Comparison of ENCODE assay signal across 10 cellular contexts in genomic region chr12:25322918-25323773, GRCh38.
DNase-seq lines count a peak whose midpoint lies in the region; ATAC-seq, FAIRE-seq and TF ChIP-seq lines count a peak whose summit lies in the region.
"Had no signal": no experiment of that assay in that cellular context is flagged by ENCODE, and none has a peak within 500 bp of the region (broad histone marks: within the 10 kb centered on the region; RNA-seq: fewer than 3 reads in every experiment).

No MANE protein-coding gene starts in this region.

- H3K4me3 Mint-ChIP-seq in activated CD4-positive, alpha-beta T cell treated with anti-CD3 and anti-CD28 coated beads for 36 hours, result peak overlapping the region; percentile 20

- no peak for TF ChIP-seq CTCF in OCI-LY3 (IDR thresholded peaks at IDR 0.05; ENCODE audit: low read depth, low read length)
- TF ChIP-seq CTCF in bronchial epithelial cell (IDR thresholded peaks at IDR 0.05; ENCODE audit: insufficient read depth, low read length, severe bottlenecking), result no peak

- no peaks in the 10 kb centered on the region for H3K36me3 Mint-ChIP-seq in activated CD4-positive, alpha-beta T cell treated with anti-CD3 and anti-CD28 coated beads for 36 hours (ENCODE audit: low read depth)

- no peaks in the 10 kb centered on the region for H3K9me3 Mint-ChIP-seq in activated CD4-positive, alpha-beta T cell treated with anti-CD3 and anti-CD28 coated beads for 36 hours (ENCODE audit: low read depth)

- no peak for DNase-seq in activated CD4-positive, alpha-beta T cell treated with anti-CD3 and anti-CD28 coated beads for 36 hours
- no peak for DNase-seq in activated CD4-positive, alpha-beta T cell treated with anti-CD3 and anti-CD28 coated beads, Interleukin-2, amount 50 U/mL, for 48 hours
- peak; percentile 29 for DNase-seq in bronchial epithelial cell (ENCODE audit: low read depth)
- DNase-seq in skeletal muscle cell (ENCODE audit: low read depth), result peak; percentile 48
- no peak for DNase-seq in NCI-H2081 treated with DMSO at 0.1 percent for 48 hours (lab: John Stamatoyannopoulos, UW)
- no peak for DNase-seq in ACHN
- DNase-seq: erythroblast, left cardiac atrium had no signal

- peak overlapping the region; percentile 71 for H3K4me2 ChIP-seq in OCI-LY3 (ENCODE audit: low read length)

- H3K4me1 Mint-ChIP-seq in activated CD4-positive, alpha-beta T cell treated with anti-CD3 and anti-CD28 coated beads for 36 hours, result peaks cover 55% of the 10 kb centered on the region

- ATAC-seq in activated CD4-positive, alpha-beta T cell treated with anti-CD3 and anti-CD28 coated beads for 36 hours, result no peak
- no peak for ATAC-seq in HG03439 (IDR thresholded peaks at IDR 0.05; ENCODE audit: unreplicated experiment)
- ATAC-seq: left cardiac atrium had no signal

- H3K4me3 ChIP-seq in OCI-LY3 (ENCODE audit: low read length), result peak overlapping the region; percentile 16; the same call in 1 of the 2 replicates
- no peak overlapping the region for H3K4me3 ChIP-seq in bronchial epithelial cell (ENCODE audit: low read depth, low read length)
- H3K4me3 ChIP-seq in skeletal muscle cell (ENCODE audit: low read depth, low read length), result no peak overlapping the region

- no peak for FAIRE-seq in bronchial epithelial cell (lab: Jason Lieb, UNC)

- no peaks in the 10 kb centered on the region for H4K20me1 ChIP-seq in OCI-LY3 (ENCODE audit: insufficient read depth, low read length)

- H3K27me3 ChIP-seq in OCI-LY3 (ENCODE audit: low read depth, low read length) (no peaks in the 10 kb centered on the region), bronchial epithelial cell (ENCODE audit: control insufficient read depth, insufficient read depth, low read length) (no peaks in the 10 kb centered on the region)

- H3K27ac Mint-ChIP-seq in activated CD4-positive, alpha-beta T cell treated with anti-CD3 and anti-CD28 coated beads for 36 hours, result peak overlapping the region; percentile 78

- POLR2A ChIA-PET in activated CD4-positive, alpha-beta T cell treated with anti-CD3 and anti-CD28 coated beads for 36 hours (lab: Charles Lee), result no interaction called here

- no peaks in the 10 kb centered on the region for H3K36me3 ChIP-seq in OCI-LY3 (replicated peaks; ENCODE audit: low read depth, low read length)
- no peaks in the 10 kb centered on the region for H3K36me3 ChIP-seq in bronchial epithelial cell (ENCODE audit: control insufficient read depth, insufficient read depth, low read length)

- no peaks in the 10 kb centered on the region for H3K27me3 Mint-ChIP-seq in activated CD4-positive, alpha-beta T cell treated with anti-CD3 and anti-CD28 coated beads for 36 hours

- H3K4me1 ChIP-seq in OCI-LY3 (ENCODE audit: low read length), result peaks cover 72% of the 10 kb centered on the region

- H3K27ac ChIP-seq in OCI-LY3 (ENCODE audit: low read length), result peak overlapping the region; percentile 95

- CTCF ChIA-PET in activated CD4-positive, alpha-beta T cell treated with anti-CD3 and anti-CD28 coated beads for 36 hours (lab: Charles Lee), result interaction anchor here (0.9 to 1.8 kb wide), 3 partner anchors 13 to 82 kb away, joined by 3 to 5 read pairs (median 4); no protein-coding TSS in a partner anchor

- no peaks in the 10 kb centered on the region; the same call in 1 of the 2 replicates for H3K79me2 ChIP-seq in OCI-LY3 (ENCODE audit: low read length)

- no peaks in the 10 kb centered on the region for H3K9me3 ChIP-seq in OCI-LY3 (ENCODE audit: insufficient read depth, low read length)

- peak overlapping the region; percentile 21 for H2AFZ ChIP-seq in OCI-LY3 (ENCODE audit: low read depth, low read length)

- intact Hi-C loops in activated CD4-positive, alpha-beta T cell treated with anti-CD3 and anti-CD28 coated beads for 36 hours (cut with DNase I, micrococcal nuclease), result loop anchor here in 1 of 2 experiments (5.0 kb wide), 2 partner anchors 41 to 71 kb away; partner anchors contain the start of gene KRAS

- in situ Hi-C loops in ACHN (cut with HindIII; ENCODE audit: low pct_ligation_motif_present, low pct_unique_long_range_greater_than_20kb, low sequenced_read_pairs), result no loop called here

- H3K9ac ChIP-seq in OCI-LY3 (ENCODE audit: low read length), result peak overlapping the region; percentile 80

Comparison
In these comparisons a context has a peak if more than half of its experiments do, and no peak if none do; other contexts are left out.
1. DNase-seq: peak in bronchial epithelial cell (single experiment) and skeletal muscle cell (single experiment); none in activated CD4-positive, alpha-beta T cell treated with anti-CD3 and anti-CD28 coated beads for 36 hours (single experiment), activated CD4-positive, alpha-beta T cell treated with anti-CD3 and anti-CD28 coated beads, Interleukin-2, amount 50 U/mL, for 48 hours (0 of 2), NCI-H2081 treated with DMSO at 0.1 percent for 48 hours (single experiment) and ACHN (single experiment).